Comparison of ENCODE assay signal across 8 cellular contexts in genomic region chr3:47824541-47825473, GRCh38. TPM values are rescaled to one million over a fixed set of nuclear protein-coding genes. Genes with fewer than 3 reads are reported as not detected.
DNase-seq lines count a peak whose midpoint lies in the region; ATAC-seq and TF ChIP-seq lines count a peak whose summit lies in the region.

No MANE protein-coding gene starts in this region.

- in situ Hi-C loops in GM18951 (cut with MboI; ENCODE audit: low sequenced_read_pairs, unreplicated experiment), result loop anchor here (10.0 kb wide), 1 partner anchor 330 kb away; no protein-coding TSS in a partner anchor

- peak; percentile 85 for TF ChIP-seq POLR2A in GM18951 (IDR thresholded peaks at IDR 0.05; ENCODE audit: extremely low read depth, insufficient read depth, insufficient read length)

- H3K9me3 ChIP-seq in liver (ENCODE audit: control insufficient read depth in 4 of 4, low read length in 3 of 4), result no peaks in the 10 kb centered on the region

- H3K4me3 Mint-ChIP-seq in activated CD4-positive, alpha-beta T cell treated with anti-CD3 and anti-CD28 coated beads, Interleukin-2, amount 10 ng/mL, durations not matched to agents 24 days and 14 days, result peak overlapping the region; percentile 93
- H3K4me3 Mint-ChIP-seq in dendritic cell treated with granulocyte-macrophage colony-stimulating factor and Interleukin-4, amounts not matched to agents 40 ng/mL and 50 ng/mL, for 4 days, result peak overlapping the region; percentile 86

- H3K9me3 Mint-ChIP-seq in activated CD4-positive, alpha-beta T cell treated with anti-CD3 and anti-CD28 coated beads, Interleukin-2, amount 10 ng/mL, durations not matched to agents 24 days and 14 days, result no peaks in the 10 kb centered on the region
- H3K9me3 Mint-ChIP-seq in dendritic cell treated with granulocyte-macrophage colony-stimulating factor and Interleukin-4, amounts not matched to agents 40 ng/mL and 50 ng/mL, for 4 days, result no peaks in the 10 kb centered on the region

- TF ChIP-seq RAD21 in liver (IDR thresholded peaks at IDR 0.05), result peak in 1 of 2 donors; percentile 52

- H3K9ac ChIP-seq in liver (ENCODE audit: low read depth in 1 of 2, low read length in 2 of 2), result peak overlapping the region; percentile 90 to 96

- peak overlapping the region; percentile 83 for H3K27ac Mint-ChIP-seq in activated CD4-positive, alpha-beta T cell treated with anti-CD3 and anti-CD28 coated beads, Interleukin-2, amount 10 ng/mL, durations not matched to agents 24 days and 14 days
- H3K27ac Mint-ChIP-seq in dendritic cell treated with granulocyte-macrophage colony-stimulating factor and Interleukin-4, amounts not matched to agents 40 ng/mL and 50 ng/mL, for 4 days, result peak overlapping the region; percentile 86

- H3K27ac ChIP-seq in liver (ENCODE audit: low read depth in 1 of 2, low read length in 2 of 2), result peak overlapping the region; percentile 62 to 86

- H3K4me1 ChIP-seq in liver (ENCODE audit: control insufficient read depth in 4 of 4, insufficient read depth in 4 of 4, low read length in 3 of 4), result peaks cover 13 to 21% (median 17%) of the 10 kb centered on the region in 4 donors

- intact Hi-C loops in activated CD4-positive, alpha-beta T cell treated with anti-CD3 and anti-CD28 coated beads, Interleukin-2, amount 10 ng/mL, durations not matched to agents 24 days and 14 days (cut with micrococcal nuclease), result loop anchor here (1.0 to 2.0 kb wide), 4 partner anchors 22 to 303 kb away; partner anchors contain the start of gene DHX30
- intact Hi-C loops in dendritic cell treated with granulocyte-macrophage colony-stimulating factor and Interleukin-4, amounts not matched to agents 40 ng/mL and 50 ng/mL, for 4 days (cut with micrococcal nuclease), result loop anchor here (2.0 kb wide), 1 partner anchor 166 kb away; no protein-coding TSS in a partner anchor

- no peaks in the 10 kb centered on the region for H3K27me3 ChIP-seq in liver (ENCODE audit: control insufficient read depth in 4 of 4, insufficient read depth in 4 of 4, low read length in 3 of 4)

- no peaks in the 10 kb centered on the region for H3K27me3 Mint-ChIP-seq in activated CD4-positive, alpha-beta T cell treated with anti-CD3 and anti-CD28 coated beads, Interleukin-2, amount 10 ng/mL, durations not matched to agents 24 days and 14 days
- no peaks in the 10 kb centered on the region for H3K27me3 Mint-ChIP-seq in dendritic cell treated with granulocyte-macrophage colony-stimulating factor and Interleukin-4, amounts not matched to agents 40 ng/mL and 50 ng/mL, for 4 days

- DNase-seq in AML-193 (lab: John Stamatoyannopoulos, UW) (peak; percentile 86 to 90), NCI-H446 treated with DMSO at 0.1 percent for 48 hours (lab: John Stamatoyannopoulos, UW) (peak; percentile 36)
- DNase-seq in activated CD4-positive, alpha-beta T cell treated with anti-CD3 and anti-CD28 coated beads, Interleukin-2, amount 10 ng/mL, durations not matched to agents 24 days and 14 days, result peak; percentile 95
- DNase-seq in stimulated activated CD4-positive, alpha-beta T cell treated with anti-CD3 and anti-CD28 coated beads, Interleukin-4, amount 100 ng/mL, for 24 hours, result peak; percentile 77

- H3K4me3 ChIP-seq in liver (ENCODE audit: low read depth in 1 of 3, low read length in 3 of 3), result peak overlapping the region; percentile 98 to 99 (median 98)

- H3K36me3 ChIP-seq in liver (ENCODE audit: control insufficient read depth in 4 of 4, insufficient read depth in 3 of 4, low read depth in 1 of 4, low read length in 3 of 4), result peaks cover 5 to 23% (median 17%) of the 10 kb centered on the region in 4 donors

- peaks cover 31% of the 10 kb centered on the region for H3K4me1 Mint-ChIP-seq in activated CD4-positive, alpha-beta T cell treated with anti-CD3 and anti-CD28 coated beads, Interleukin-2, amount 10 ng/mL, durations not matched to agents 24 days and 14 days
- H3K4me1 Mint-ChIP-seq in dendritic cell treated with granulocyte-macrophage colony-stimulating factor and Interleukin-4, amounts not matched to agents 40 ng/mL and 50 ng/mL, for 4 days (ENCODE audit: low read depth), result peaks cover 31% of the 10 kb centered on the region

- WGBS in liver, result 3% methylated on average over 77 of the region's 77 CpGs

- ATAC-seq in HG03175 (IDR thresholded peaks at IDR 0.05; ENCODE audit: unreplicated experiment), result peak; percentile 94

- peak; percentile 79 for TF ChIP-seq CTCF in liver (IDR thresholded peaks at IDR 0.05; ENCODE audit: low read depth, low read length, missing input control)

- H3K36me3 Mint-ChIP-seq in activated CD4-positive, alpha-beta T cell treated with anti-CD3 and anti-CD28 coated beads, Interleukin-2, amount 10 ng/mL, durations not matched to agents 24 days and 14 days (ENCODE audit: low read depth), result peaks cover 40% of the 10 kb centered on the region
- H3K36me3 Mint-ChIP-seq in dendritic cell treated with granulocyte-macrophage colony-stimulating factor and Interleukin-4, amounts not matched to agents 40 ng/mL and 50 ng/mL, for 4 days (ENCODE audit: low read depth), result peaks cover 61% of the 10 kb centered on the region

TF ChIP-seq in liver, 16 proteins besides CTCF, POLR2A, EP300 and RAD21:
- TF ChIP-seq EGR1 (IDR thresholded peaks at IDR 0.05; ENCODE audit: low read depth in 2 of 2) (no peak), YY1 (IDR thresholded peaks at IDR 0.05) (peak; percentile 74)

RNA-seq across cellular contexts. Expression of gene DHX30, which starts 21.9 kb away (rescaled TPM):
- total RNA-seq in activated CD4-positive, alpha-beta T cell treated with anti-CD3 and anti-CD28 coated beads, Interleukin-2, amount 10 ng/mL, durations not matched to agents 24 days and 14 days, result 143 and 149 TPM in 2 replicates
- 10 to 100 TPM; 30.4 to 39.9 TPM for total RNA-seq in liver
- polyA plus RNA-seq in liver, result 10 to 100 TPM; 18.3 to 22.1 TPM

RNA-seq across cellular contexts. Expression of gene SMARCC1, which starts 43.1 kb away (rescaled TPM):
- 148 and 156 TPM in 2 replicates for total RNA-seq in activated CD4-positive, alpha-beta T cell treated with anti-CD3 and anti-CD28 coated beads, Interleukin-2, amount 10 ng/mL, durations not matched to agents 24 days and 14 days
- 10 to 100 TPM; 16.7 to 19.8 TPM for total RNA-seq in liver
- 1 to 10 TPM; 6.6 to 8.5 TPM for polyA plus RNA-seq in liver

Comparison
In these comparisons a context has a peak if more than half of its experiments do, and no peak if none do; other contexts are left out.
1. Peak in every context shown above with its lines: DNase-seq, ATAC-seq, H3K4me3 ChIP-seq and H3K27ac ChIP-seq.
2. DNase-seq: peak in every context shown above with its lines; median percentile 95 in activated CD4-positive, alpha-beta T cell treated with anti-CD3 and anti-CD28 coated beads, Interleukin-2, amount 10 ng/mL, durations not matched to agents 24 days and 14 days; 88 in AML-193; 77 in stimulated activated CD4-positive, alpha-beta T cell treated with anti-CD3 and anti-CD28 coated beads, Interleukin-4, amount 100 ng/mL, for 24 hours; 36 in NCI-H446 treated with DMSO at 0.1 percent for 48 hours.